1 cellular context compared by ENCODE assay signal in the genomic region with DNA sequence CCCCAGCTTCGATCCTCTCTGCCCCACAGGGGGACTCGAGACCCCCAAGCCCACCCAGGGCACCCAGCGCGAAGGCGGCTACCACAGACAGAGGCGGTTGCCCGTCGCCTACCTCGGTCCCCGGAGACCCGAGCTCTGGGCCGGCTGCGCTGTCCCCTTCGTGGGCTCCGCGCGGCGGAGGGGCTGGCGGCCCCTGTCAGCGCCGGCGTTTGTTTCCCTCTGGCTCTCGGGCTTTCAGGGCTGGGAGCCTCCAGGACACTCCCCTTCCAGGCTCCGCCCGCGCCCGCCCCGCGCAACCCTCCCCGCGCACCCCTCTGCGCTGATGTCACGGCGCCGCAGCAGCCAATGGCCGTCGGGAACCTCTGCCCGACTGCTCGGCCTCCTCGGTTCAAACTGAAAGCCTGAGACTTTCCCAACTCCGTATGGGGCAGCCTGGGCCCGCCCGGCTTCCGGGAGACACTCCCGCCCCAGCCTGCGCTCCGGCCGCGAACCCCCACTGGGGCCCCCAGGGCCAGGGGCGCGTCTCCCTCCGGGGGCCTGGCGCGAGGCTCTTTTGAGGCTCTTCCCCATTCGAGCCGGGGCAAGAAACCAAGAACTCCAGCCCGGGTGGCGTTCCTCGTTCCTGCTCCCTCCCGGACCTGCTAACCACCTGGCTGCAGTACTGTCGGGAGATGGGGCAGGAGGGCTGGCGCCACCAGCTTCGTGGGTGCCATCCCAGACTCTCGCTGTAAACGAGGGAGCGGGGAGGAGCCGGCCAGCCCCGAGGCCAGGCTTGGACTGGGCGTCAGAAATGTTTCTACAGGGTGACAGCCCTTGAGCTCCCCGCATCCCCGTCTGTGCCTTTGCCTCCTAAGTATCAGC.
A peak's percentile ranks its signal among the peaks of the same experiment; 100 is the strongest.
TF ChIP-seq lines count a peak whose summit lies in the region.

A gene with protein sequence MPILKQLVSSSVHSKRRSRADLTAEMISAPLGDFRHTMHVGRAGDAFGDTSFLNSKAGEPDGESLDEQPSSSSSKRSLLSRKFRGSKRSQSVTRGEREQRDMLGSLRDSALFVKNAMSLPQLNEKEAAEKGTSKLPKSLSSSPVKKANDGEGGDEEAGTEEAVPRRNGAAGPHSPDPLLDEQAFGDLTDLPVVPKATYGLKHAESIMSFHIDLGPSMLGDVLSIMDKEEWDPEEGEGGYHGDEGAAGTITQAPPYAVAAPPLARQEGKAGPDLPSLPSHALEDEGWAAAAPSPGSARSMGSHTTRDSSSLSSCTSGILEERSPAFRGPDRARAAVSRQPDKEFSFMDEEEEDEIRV (minus strand): TSS at position 221 of the 861 bp plus-strand sequence. CDS start 25,501 bp downstream, outside the sequence.

TF ChIP-seq in HEK293, 187 proteins besides CTCF, POLR2A, EP300 and RAD21 (continued from another document and continues in another):
- TF ChIP-seq, protein P1, sequence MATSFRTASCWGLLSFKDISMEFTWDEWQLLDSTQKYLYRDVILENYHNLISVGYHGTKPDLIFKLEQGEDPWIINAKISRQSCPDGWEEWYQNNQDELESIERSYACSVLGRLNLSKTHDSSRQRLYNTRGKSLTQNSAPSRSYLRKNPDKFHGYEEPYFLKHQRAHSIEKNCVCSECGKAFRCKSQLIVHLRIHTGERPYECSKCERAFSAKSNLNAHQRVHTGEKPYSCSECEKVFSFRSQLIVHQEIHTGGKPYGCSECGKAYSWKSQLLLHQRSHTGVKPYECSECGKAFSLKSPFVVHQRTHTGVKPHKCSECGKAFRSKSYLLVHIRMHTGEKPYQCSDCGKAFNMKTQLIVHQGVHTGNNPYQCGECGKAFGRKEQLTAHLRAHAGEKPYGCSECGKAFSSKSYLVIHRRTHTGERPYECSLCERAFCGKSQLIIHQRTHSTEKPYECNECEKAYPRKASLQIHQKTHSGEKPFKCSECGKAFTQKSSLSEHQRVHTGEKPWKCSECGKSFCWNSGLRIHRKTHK (tag by site-specific recombination; IDR thresholded peaks at IDR 0.05): no peak
- TF ChIP-seq ZEB2 (tag by site-specific recombination; IDR thresholded peaks at IDR 0.05) (peak; percentile 72), ZNF548 (tag by site-specific recombination; IDR thresholded peaks at IDR 0.05) (no peak), TCF7L2 (IDR thresholded peaks at IDR 0.05; ENCODE audit: borderline replicate concordance, low read depth, low read length) (no peak), ZNF558 (tag by site-specific recombination; IDR thresholded peaks at IDR 0.05) (no peak), OVOL3 (tag by site-specific recombination; IDR thresholded peaks at IDR 0.05) (no peak; the same call in 1 of the 2 replicates), ZFHX2 (tag by site-specific recombination; conservative IDR thresholded peaks at IDR 0.05) (no peak), ZNF777 (tag by site-specific recombination; IDR thresholded peaks at IDR 0.05; ENCODE audit: borderline replicate concordance) (0 out of 2 replicates have a peak, but pooled peaks have one; percentile 14), ZNF629 (tag by site-specific recombination; IDR thresholded peaks at IDR 0.05) (peak; percentile 83), ZNF747 (tag by site-specific recombination; IDR thresholded peaks at IDR 0.05) (no peak), ZNF23 (tag by site-specific recombination; IDR thresholded peaks at IDR 0.05; ENCODE audit: borderline replicate concordance) (no peak), ZNF654 (tag by site-specific recombination; IDR thresholded peaks at IDR 0.05; ENCODE audit: low read depth) (no peak), ZNF510 (tag by site-specific recombination; IDR thresholded peaks at IDR 0.05; ENCODE audit: insufficient replicate concordance) (no peak), ZNF670 (tag by site-specific recombination; IDR thresholded peaks at IDR 0.05; ENCODE audit: low read depth) (no peak), ZNF157 (tag by site-specific recombination; IDR thresholded peaks at IDR 0.05) (no peak), ZNF112 (tag by site-specific recombination; IDR thresholded peaks at IDR 0.05) (no peak), ZNF184 (tag by site-specific recombination; IDR thresholded peaks at IDR 0.05) (0 out of 2 replicates have a peak, but pooled peaks have one; percentile 31), ZNF555 (tag by site-specific recombination; conservative IDR thresholded peaks at IDR 0.05) (no peak), SALL2 (tag by site-specific recombination; IDR thresholded peaks at IDR 0.05; ENCODE audit: borderline replicate concordance) (no peak), WT1 (tag by site-specific recombination; IDR thresholded peaks at IDR 0.05) (peak; percentile 74), IKZF3 (tag by site-specific recombination; IDR thresholded peaks at IDR 0.05) (peak; percentile 68; the same call in 1 of the 2 replicates), ZNF248 (tag by site-specific recombination; IDR thresholded peaks at IDR 0.05) (no peak), ZNF600 (tag by site-specific recombination; IDR thresholded peaks at IDR 0.05) (peak; percentile 53; the same call in 1 of the 2 replicates), ZNF214 (tag by site-specific recombination; IDR thresholded peaks at IDR 0.05; ENCODE audit: borderline replicate concordance) (no peak), ZBTB8A (tag by site-specific recombination; IDR thresholded peaks at IDR 0.05) (peak; percentile 95), KLF7 (tag by site-specific recombination; IDR thresholded peaks at IDR 0.05; ENCODE audit: borderline replicate concordance) (no peak), ZFP41 (tag by site-specific recombination; IDR thresholded peaks at IDR 0.05; ENCODE audit: borderline replicate concordance) (no peak), ZNF292 (tag by site-specific recombination; IDR thresholded peaks at IDR 0.05; ENCODE audit: borderline replicate concordance, low read depth) (no peak), ZBTB1 (tag by site-specific recombination; IDR thresholded peaks at IDR 0.05) (no peak)
- TF ChIP-seq, protein P2, sequence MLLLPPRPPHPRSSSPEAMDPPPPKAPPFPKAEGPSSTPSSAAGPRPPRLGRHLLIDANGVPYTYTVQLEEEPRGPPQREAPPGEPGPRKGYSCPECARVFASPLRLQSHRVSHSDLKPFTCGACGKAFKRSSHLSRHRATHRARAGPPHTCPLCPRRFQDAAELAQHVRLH (tag by site-specific recombination; IDR thresholded peaks at IDR 0.05): peak; percentile 86
- TF ChIP-seq, protein P3, sequence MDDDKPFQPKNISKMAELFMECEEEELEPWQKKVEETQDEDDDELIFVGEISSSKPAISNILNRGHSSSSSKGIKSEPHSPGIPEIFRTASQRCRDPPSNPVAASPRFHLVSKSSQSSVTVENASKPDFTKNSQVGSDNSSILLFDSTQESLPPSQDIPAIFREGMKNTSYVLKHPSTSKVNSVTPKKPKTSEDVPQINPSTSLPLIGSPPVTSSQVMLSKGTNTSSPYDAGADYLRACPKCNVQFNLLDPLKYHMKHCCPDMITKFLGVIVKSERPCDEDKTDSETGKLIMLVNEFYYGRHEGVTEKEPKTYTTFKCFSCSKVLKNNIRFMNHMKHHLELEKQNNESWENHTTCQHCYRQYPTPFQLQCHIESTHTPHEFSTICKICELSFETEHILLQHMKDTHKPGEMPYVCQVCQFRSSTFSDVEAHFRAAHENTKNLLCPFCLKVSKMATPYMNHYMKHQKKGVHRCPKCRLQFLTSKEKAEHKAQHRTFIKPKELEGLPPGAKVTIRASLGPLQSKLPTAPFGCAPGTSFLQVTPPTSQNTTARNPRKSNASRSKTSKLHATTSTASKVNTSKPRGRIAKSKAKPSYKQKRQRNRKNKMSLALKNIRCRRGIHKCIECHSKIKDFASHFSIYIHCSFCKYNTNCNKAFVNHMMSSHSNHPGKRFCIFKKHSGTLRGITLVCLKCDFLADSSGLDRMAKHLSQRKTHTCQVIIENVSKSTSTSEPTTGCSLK (tag by site-specific recombination; IDR thresholded peaks at IDR 0.05): no peak
- TF ChIP-seq, protein P4, sequence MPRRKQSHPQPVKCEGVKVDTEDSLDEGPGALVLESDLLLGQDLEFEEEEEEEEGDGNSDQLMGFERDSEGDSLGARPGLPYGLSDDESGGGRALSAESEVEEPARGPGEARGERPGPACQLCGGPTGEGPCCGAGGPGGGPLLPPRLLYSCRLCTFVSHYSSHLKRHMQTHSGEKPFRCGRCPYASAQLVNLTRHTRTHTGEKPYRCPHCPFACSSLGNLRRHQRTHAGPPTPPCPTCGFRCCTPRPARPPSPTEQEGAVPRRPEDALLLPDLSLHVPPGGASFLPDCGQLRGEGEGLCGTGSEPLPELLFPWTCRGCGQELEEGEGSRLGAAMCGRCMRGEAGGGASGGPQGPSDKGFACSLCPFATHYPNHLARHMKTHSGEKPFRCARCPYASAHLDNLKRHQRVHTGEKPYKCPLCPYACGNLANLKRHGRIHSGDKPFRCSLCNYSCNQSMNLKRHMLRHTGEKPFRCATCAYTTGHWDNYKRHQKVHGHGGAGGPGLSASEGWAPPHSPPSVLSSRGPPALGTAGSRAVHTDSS (tag by site-specific recombination; IDR thresholded peaks at IDR 0.05): no peak
- TF ChIP-seq, protein P5, sequence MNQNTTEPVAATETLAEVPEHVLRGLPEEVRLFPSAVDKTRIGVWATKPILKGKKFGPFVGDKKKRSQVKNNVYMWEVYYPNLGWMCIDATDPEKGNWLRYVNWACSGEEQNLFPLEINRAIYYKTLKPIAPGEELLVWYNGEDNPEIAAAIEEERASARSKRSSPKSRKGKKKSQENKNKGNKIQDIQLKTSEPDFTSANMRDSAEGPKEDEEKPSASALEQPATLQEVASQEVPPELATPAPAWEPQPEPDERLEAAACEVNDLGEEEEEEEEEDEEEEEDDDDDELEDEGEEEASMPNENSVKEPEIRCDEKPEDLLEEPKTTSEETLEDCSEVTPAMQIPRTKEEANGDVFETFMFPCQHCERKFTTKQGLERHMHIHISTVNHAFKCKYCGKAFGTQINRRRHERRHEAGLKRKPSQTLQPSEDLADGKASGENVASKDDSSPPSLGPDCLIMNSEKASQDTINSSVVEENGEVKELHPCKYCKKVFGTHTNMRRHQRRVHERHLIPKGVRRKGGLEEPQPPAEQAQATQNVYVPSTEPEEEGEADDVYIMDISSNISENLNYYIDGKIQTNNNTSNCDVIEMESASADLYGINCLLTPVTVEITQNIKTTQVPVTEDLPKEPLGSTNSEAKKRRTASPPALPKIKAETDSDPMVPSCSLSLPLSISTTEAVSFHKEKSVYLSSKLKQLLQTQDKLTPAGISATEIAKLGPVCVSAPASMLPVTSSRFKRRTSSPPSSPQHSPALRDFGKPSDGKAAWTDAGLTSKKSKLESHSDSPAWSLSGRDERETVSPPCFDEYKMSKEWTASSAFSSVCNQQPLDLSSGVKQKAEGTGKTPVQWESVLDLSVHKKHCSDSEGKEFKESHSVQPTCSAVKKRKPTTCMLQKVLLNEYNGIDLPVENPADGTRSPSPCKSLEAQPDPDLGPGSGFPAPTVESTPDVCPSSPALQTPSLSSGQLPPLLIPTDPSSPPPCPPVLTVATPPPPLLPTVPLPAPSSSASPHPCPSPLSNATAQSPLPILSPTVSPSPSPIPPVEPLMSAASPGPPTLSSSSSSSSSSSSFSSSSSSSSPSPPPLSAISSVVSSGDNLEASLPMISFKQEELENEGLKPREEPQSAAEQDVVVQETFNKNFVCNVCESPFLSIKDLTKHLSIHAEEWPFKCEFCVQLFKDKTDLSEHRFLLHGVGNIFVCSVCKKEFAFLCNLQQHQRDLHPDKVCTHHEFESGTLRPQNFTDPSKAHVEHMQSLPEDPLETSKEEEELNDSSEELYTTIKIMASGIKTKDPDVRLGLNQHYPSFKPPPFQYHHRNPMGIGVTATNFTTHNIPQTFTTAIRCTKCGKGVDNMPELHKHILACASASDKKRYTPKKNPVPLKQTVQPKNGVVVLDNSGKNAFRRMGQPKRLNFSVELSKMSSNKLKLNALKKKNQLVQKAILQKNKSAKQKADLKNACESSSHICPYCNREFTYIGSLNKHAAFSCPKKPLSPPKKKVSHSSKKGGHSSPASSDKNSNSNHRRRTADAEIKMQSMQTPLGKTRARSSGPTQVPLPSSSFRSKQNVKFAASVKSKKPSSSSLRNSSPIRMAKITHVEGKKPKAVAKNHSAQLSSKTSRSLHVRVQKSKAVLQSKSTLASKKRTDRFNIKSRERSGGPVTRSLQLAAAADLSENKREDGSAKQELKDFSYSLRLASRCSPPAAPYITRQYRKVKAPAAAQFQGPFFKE (tag by site-specific recombination; IDR thresholded peaks at IDR 0.05; ENCODE audit: borderline replicate concordance): no peak
- TF ChIP-seq, protein P6, sequence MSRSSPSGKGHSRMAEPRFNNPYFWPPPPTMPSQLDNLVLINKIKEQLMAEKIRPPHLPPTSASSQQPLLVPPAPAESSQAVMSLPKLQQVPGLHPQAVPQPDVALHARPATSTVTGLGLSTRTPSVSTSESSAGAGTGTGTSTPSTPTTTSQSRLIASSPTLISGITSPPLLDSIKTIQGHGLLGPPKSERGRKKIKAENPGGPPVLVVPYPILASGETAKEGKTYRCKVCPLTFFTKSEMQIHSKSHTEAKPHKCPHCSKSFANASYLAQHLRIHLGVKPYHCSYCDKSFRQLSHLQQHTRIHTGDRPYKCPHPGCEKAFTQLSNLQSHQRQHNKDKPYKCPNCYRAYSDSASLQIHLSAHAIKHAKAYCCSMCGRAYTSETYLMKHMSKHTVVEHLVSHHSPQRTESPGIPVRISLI (tag by site-specific recombination; IDR thresholded peaks at IDR 0.05): no peak
- TF ChIP-seq, protein P7, sequence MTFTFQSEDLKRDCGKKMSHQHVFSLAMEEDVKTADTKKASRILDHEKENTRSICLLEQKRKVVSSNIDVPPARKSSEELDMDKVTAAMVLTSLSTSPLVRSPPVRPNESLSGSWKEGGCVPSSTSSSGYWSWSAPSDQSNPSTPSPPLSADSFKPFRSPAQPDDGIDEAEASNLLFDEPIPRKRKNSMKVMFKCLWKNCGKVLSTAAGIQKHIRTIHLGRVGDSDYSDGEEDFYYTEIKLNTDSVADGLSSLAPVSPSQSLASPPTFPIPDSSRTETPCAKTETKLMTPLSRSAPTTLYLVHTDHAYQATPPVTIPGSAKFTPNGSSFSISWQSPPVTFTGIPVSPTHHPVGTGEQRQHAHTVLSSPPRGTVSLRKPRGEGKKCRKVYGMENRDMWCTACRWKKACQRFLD (tag by site-specific recombination; IDR thresholded peaks at IDR 0.05): no peak
- TF ChIP-seq, protein P8, sequence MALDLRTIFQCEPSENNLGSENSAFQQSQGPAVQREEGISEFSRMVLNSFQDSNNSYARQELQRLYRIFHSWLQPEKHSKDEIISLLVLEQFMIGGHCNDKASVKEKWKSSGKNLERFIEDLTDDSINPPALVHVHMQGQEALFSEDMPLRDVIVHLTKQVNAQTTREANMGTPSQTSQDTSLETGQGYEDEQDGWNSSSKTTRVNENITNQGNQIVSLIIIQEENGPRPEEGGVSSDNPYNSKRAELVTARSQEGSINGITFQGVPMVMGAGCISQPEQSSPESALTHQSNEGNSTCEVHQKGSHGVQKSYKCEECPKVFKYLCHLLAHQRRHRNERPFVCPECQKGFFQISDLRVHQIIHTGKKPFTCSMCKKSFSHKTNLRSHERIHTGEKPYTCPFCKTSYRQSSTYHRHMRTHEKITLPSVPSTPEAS (tag by site-specific recombination; IDR thresholded peaks at IDR 0.05): no peak
- TF ChIP-seq, protein P9, sequence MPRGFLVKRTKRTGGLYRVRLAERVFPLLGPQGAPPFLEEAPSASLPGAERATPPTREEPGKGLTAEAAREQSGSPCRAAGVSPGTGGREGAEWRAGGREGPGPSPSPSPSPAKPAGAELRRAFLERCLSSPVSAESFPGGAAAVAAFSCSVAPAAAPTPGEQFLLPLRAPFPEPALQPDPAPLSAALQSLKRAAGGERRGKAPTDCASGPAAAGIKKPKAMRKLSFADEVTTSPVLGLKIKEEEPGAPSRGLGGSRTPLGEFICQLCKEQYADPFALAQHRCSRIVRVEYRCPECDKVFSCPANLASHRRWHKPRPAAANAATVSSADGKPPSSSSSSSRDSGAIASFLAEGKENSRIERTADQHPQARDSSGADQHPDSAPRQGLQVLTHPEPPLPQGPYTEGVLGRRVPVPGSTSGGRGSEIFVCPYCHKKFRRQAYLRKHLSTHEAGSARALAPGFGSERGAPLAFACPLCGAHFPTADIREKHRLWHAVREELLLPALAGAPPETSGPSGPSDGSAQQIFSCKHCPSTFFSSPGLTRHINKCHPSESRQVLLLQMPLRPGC (tag by site-specific recombination; IDR thresholded peaks at IDR 0.05): no peak
